Comparison of ENCODE assay signal across 8 cellular contexts in genomic region chr11:94767292-94767690, GRCh38. TPM values are rescaled to one million over a fixed set of nuclear protein-coding genes. Genes with fewer than 3 reads are reported as not detected.
DNase-seq lines count a peak whose midpoint lies in the region; ATAC-seq, FAIRE-seq and TF ChIP-seq lines count a peak whose summit lies in the region.

No MANE protein-coding gene starts in this region.

- peaks cover 11% of the 10 kb centered on the region for H4K20me1 ChIP-seq in keratinocyte (ENCODE audit: control insufficient read depth, extremely low read depth, insufficient read depth, low read length)

- peaks cover 66% of the 10 kb centered on the region for H3K27me3 ChIP-seq in HUES6 (ENCODE audit: control insufficient read depth, insufficient read depth, low read length)
- H3K27me3 ChIP-seq in ascending aorta, result no peaks in the 10 kb centered on the region
- H3K27me3 ChIP-seq in keratinocyte (ENCODE audit: control insufficient read depth, extremely low read depth, insufficient read depth, low read length), result no peaks in the 10 kb centered on the region
- H3K27me3 ChIP-seq in stomach smooth muscle (ENCODE audit: control insufficient read depth in 1 of 2, insufficient read depth in 2 of 2, low read length in 2 of 2), result no peaks in the 10 kb centered on the region

- H3K36me3 ChIP-seq in HUES6 (ENCODE audit: control insufficient read depth, insufficient read depth, low read length) (no peaks in the 10 kb centered on the region; the same call in 1 of the 2 replicates), ascending aorta (no peaks in the 10 kb centered on the region), keratinocyte (ENCODE audit: control insufficient read depth in 2 of 2, extremely low read depth in 1 of 2, insufficient read depth in 2 of 2, low read length in 2 of 2) (peaks cover 3 to 11% of the 10 kb centered on the region in 2 experiments), stomach smooth muscle (ENCODE audit: control insufficient read depth in 2 of 2, insufficient read depth in 2 of 2, low read length in 2 of 2) (no peaks in the 10 kb centered on the region)

- H3K4me1 ChIP-seq in HUES6 (ENCODE audit: control insufficient read depth, insufficient read depth, low read length) (peaks cover 56% of the 10 kb centered on the region), ascending aorta (peaks cover 0 to 15% of the 10 kb centered on the region in 2 donors), keratinocyte (ENCODE audit: control insufficient read depth, extremely low read depth, insufficient read depth, low read length) (peaks cover 42% of the 10 kb centered on the region), stomach smooth muscle (ENCODE audit: control insufficient read depth, insufficient read depth, low read length) (peaks cover 43% of the 10 kb centered on the region)

- dilution Hi-C loops in keratinocyte (cut with MboI; ENCODE audit: extremely low pct_ligation_motif_present, low sequenced_read_pairs), result no loop called here

- H3K4me3 ChIP-seq in HUES6 (ENCODE audit: low read depth, low read length), result peak overlapping the region; percentile 88; the same call in 1 of the 2 replicates
- peak overlapping the region; percentile 82 to 98 for H3K4me3 ChIP-seq in ascending aorta
- peak overlapping the region in 2 of 3 experiments; percentile 92 to 97 for H3K4me3 ChIP-seq in keratinocyte (ENCODE audit: control insufficient read depth in 2 of 3, extremely low read depth in 1 of 3, insufficient read depth in 2 of 3, low read depth in 1 of 3, low read length in 3 of 3)
- H3K4me3 ChIP-seq in stomach smooth muscle (ENCODE audit: low read length in 2 of 2), result peak overlapping the region; percentile 69 to 92

- TF ChIP-seq CTCF in ascending aorta (IDR thresholded peaks at IDR 0.05), result no peak
- no peak for TF ChIP-seq CTCF in keratinocyte (optimal IDR thresholded peaks at IDR 0.05 in 1 of 3, IDR thresholded peaks at IDR 0.05 in 1 of 3, conservative IDR thresholded peaks at IDR 0.05 in 1 of 3; ENCODE audit: extremely low read depth in 1 of 3, insufficient read depth in 2 of 3, low read length in 3 of 3)

- H3K9me1 ChIP-seq in keratinocyte (ENCODE audit: control insufficient read depth, extremely low read depth, insufficient read depth, low read length), result no peaks in the 10 kb centered on the region

- H3K79me2 ChIP-seq in keratinocyte (ENCODE audit: control insufficient read depth, insufficient read depth, low read length), result peaks cover 66% of the 10 kb centered on the region

- no peak for FAIRE-seq in keratinocyte (lab: Jason Lieb, UNC)

- H3K9ac ChIP-seq in HUES6 (ENCODE audit: low read length) (peak overlapping the region; percentile 95), keratinocyte (ENCODE audit: control insufficient read depth, extremely low read depth, insufficient read depth, low read length) (peak overlapping the region; percentile 95), stomach smooth muscle (ENCODE audit: low read length in 2 of 2) (peak overlapping the region; percentile 76 to 92)

- ATAC-seq in HG02870 (IDR thresholded peaks at IDR 0.05; ENCODE audit: unreplicated experiment), result no peak
- ATAC-seq in GM21447 (IDR thresholded peaks at IDR 0.05; ENCODE audit: unreplicated experiment), result no peak

- peak overlapping the region; percentile 98 for H3K4me2 ChIP-seq in keratinocyte (ENCODE audit: control insufficient read depth, extremely low read depth, insufficient read depth, low read depth, low read length)

- H3K27ac ChIP-seq in HUES6 (ENCODE audit: low read depth, low read length) (peak overlapping the region; percentile 46; the same call in 1 of the 2 replicates), ascending aorta (peak overlapping the region; percentile 89 to 98), keratinocyte (ENCODE audit: control insufficient read depth, insufficient read depth, low read length) (peak overlapping the region; percentile 86), stomach smooth muscle (ENCODE audit: low read length) (peak overlapping the region; percentile 95)

- DNase-seq in ascending aorta (ENCODE audit: low spot score in 2 of 2) (no peak), keratinocyte (ENCODE audit: low read depth, low spot score) (no peak), MV-4-11 (lab: John Stamatoyannopoulos, UW) (no peak), NAMALWA (ENCODE audit: low spot score) (no peak)

- H3K9me3 ChIP-seq in HUES6 (ENCODE audit: control insufficient read depth, insufficient read depth, low read depth, low read length), result no peaks in the 10 kb centered on the region
- no peaks in the 10 kb centered on the region for H3K9me3 ChIP-seq in ascending aorta
- no peaks in the 10 kb centered on the region for H3K9me3 ChIP-seq in keratinocyte (ENCODE audit: control insufficient read depth, low read depth, low read length)
- H3K9me3 ChIP-seq in stomach smooth muscle (ENCODE audit: control insufficient read depth in 2 of 2, low read length in 2 of 2), result no peaks in the 10 kb centered on the region

- H2AFZ ChIP-seq in keratinocyte (ENCODE audit: control insufficient read depth, low read length), result no peak overlapping the region

- intact Hi-C loops in ascending aorta (cut with DNase I), result loop anchor here (2.0 to 10.0 kb wide), 4 partner anchors 26 to 222 kb away; partner anchors contain the start of genes CWC15, FUT4 and KDM4D

RNA-seq across cellular contexts. Expression of gene AMOTL1, which starts 0.9 kb away (rescaled TPM):
- 32.6 TPM for total RNA-seq in ascending aorta
- polyA plus RNA-seq in keratinocyte, result 62.4 to 110 TPM (median 86.5 TPM) in 3 replicates
- 28.9 TPM for polyA plus RNA-seq in keratinocyte (2011; ENCODE audit: low read depth)
- polyA plus RNA-seq in keratinocyte (2011; cell fraction: cytosol; rRNA removed), result 58.9 and 89.6 TPM in 2 replicates
- 149 and 163 TPM in 2 replicates for polyA plus RNA-seq in keratinocyte (2011; cell fraction: nucleus; rRNA removed)
- 31.6 and 98.4 TPM in 2 replicates for polyA plus RNA-seq in keratinocyte (2012; ENCODE audit: low replicate concordance)
- 140 to 193 TPM (median 155 TPM) in 3 replicates for polyA minus RNA-seq in keratinocyte
- 103 TPM for polyA minus RNA-seq in keratinocyte (2011; cell fraction: cytosol; rRNA and poly(A)+ RNA removed)
- polyA minus RNA-seq in keratinocyte (2011; cell fraction: nucleus; rRNA and poly(A)+ RNA removed), result 195 and 328 TPM in 2 replicates
